In genomic region chr17:2707721-2708584, GRCh38 we compare ENCODE assay signal across 8 cellular contexts. TPM values are rescaled to one million over a fixed set of nuclear protein-coding genes. Genes with fewer than 3 reads are reported as not detected.
DNase-seq lines count a peak whose midpoint lies in the region; ATAC-seq and TF ChIP-seq lines count a peak whose summit lies in the region.

No MANE protein-coding gene starts in this region.

- H3K27ac Mint-ChIP-seq in chondrocyte (ENCODE audit: unreplicated experiment) = no peak overlapping the region

- H3K36me3 Mint-ChIP-seq in chondrocyte (ENCODE audit: low read depth) = no peaks in the 10 kb centered on the region

- H3K9me3 Mint-ChIP-seq in chondrocyte (ENCODE audit: low read depth) = no peaks in the 10 kb centered on the region

- H3K4me3 ChIP-seq in BE2C (ENCODE audit: low read depth, low read length) = no peak overlapping the region

- peak overlapping the region; percentile 36 for H3K4me3 Mint-ChIP-seq in chondrocyte (ENCODE audit: unreplicated experiment)

- H3K36me3 ChIP-seq in BE2C = peaks cover 9% of the 10 kb centered on the region

- TF ChIP-seq CTCF in BE2C (IDR thresholded peaks at IDR 0.05; ENCODE audit: low read depth, low read length) (peak; percentile 52), chondrocyte (IDR thresholded peaks at IDR 0.05) (peak; percentile 67)

- no peaks in the 10 kb centered on the region for H3K27me3 Mint-ChIP-seq in chondrocyte (ENCODE audit: low read depth)

- TF ChIP-seq EP300 in Ishikawa (IDR thresholded peaks at IDR 0.05; ENCODE audit: borderline replicate concordance) = no peak

- ATAC-seq in GM18907 (IDR thresholded peaks at IDR 0.05; ENCODE audit: unreplicated experiment) = no peak
- no peak for ATAC-seq in HG03571 (IDR thresholded peaks at IDR 0.05; ENCODE audit: unreplicated experiment)
- ATAC-seq in HG02885 (IDR thresholded peaks at IDR 0.05; ENCODE audit: poor library complexity, unreplicated experiment) = no peak

- H3K4me1 Mint-ChIP-seq in chondrocyte (ENCODE audit: low read depth) = peaks cover 45% of the 10 kb centered on the region

- no peaks in the 10 kb centered on the region for H3K9me3 ChIP-seq in BE2C

- H3K27me3 ChIP-seq in BE2C = no peaks in the 10 kb centered on the region

- TF ChIP-seq RAD21 in Ishikawa (IDR thresholded peaks at IDR 0.05; ENCODE audit: low read depth) = peak; percentile 43; the same call in 1 of the 2 replicates

- peaks cover 3% of the 10 kb centered on the region; the same call in 1 of the 2 replicates for H3K4me1 ChIP-seq in BE2C

- DNase-seq in BE2C (peak; percentile 65), chondrocyte (ENCODE audit: low spot score) (no peak), medulla oblongata (ENCODE audit: extremely low spot score) (peak; percentile 72), NCI-H1930 (lab: John Stamatoyannopoulos, UW) (no peak)

TF ChIP-seq in Ishikawa, 13 proteins besides CTCF, POLR2A, EP300 and RAD21:
- TF ChIP-seq CREB1 (IDR thresholded peaks at IDR 0.05; ENCODE audit: low read depth) (no peak), FOXM1 (IDR thresholded peaks at IDR 0.05; ENCODE audit: borderline replicate concordance, low read depth) (no peak), TAF1 (IDR thresholded peaks at IDR 0.05; ENCODE audit: low read depth) (no peak), ZBTB7A (IDR thresholded peaks at IDR 0.05; ENCODE audit: low read depth) (no peak), TEAD4 (IDR thresholded peaks at IDR 0.05) (no peak), YY1 (IDR thresholded peaks at IDR 0.05; ENCODE audit: low read depth) (no peak), REST (IDR thresholded peaks at IDR 0.05; ENCODE audit: low read depth) (no peak)

RNA-seq across cellular contexts. Expression of gene CLUH, which starts 3.6 kb away (rescaled TPM):
- polyA plus RNA-seq in BE2C (2012; ENCODE audit: insufficient read depth, insufficient read length, low read depth) = 176 TPM
- 30.8 to 36.6 TPM (median 36.0 TPM) in 3 replicates for total RNA-seq in chondrocyte

RNA-seq across cellular contexts. Expression of gene CCDC92B, which starts 41.5 kb away (rescaled TPM):
- polyA plus RNA-seq in BE2C (2012; ENCODE audit: insufficient read depth, insufficient read length, low read depth) = 9.4 TPM
- 0.07 TPM in 1 of 3 replicates, not detected in the others for total RNA-seq in chondrocyte

Comparison
In these comparisons a context has a peak if more than half of its experiments do, and no peak if none do; other contexts are left out.
1. DNase-seq: peak in BE2C (single experiment) and medulla oblongata (single experiment); none in chondrocyte (single experiment) and NCI-H1930 (0 of 2).